1 cellular context compared by ENCODE assay signal in the genomic region with DNA sequence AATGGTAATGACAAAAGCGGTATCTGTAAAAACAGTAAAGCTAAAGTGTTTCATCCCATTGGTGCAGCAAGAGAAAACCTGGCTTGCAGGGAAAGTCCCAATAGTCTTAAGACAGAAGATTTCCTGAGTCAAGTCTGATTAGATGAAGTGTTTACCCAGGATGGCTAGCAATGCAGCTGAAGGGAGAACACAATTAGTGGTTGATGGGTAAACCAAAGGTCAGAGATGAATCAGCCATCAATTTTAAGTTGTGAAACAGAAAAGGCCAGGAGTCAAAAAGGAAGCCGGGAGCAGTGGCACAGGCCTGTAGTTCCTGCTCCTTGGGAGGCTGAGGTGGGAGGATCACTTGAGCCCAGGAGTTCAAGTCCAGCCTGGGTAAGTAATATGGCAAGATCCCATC.
TF ChIP-seq lines count a peak whose summit lies in the region.

No MANE protein-coding gene starts in this region.

TF ChIP-seq in IMR-90, 13 proteins besides CTCF, POLR2A, EP300 and RAD21 (continued from another document):
- TF ChIP-seq, protein P1, sequence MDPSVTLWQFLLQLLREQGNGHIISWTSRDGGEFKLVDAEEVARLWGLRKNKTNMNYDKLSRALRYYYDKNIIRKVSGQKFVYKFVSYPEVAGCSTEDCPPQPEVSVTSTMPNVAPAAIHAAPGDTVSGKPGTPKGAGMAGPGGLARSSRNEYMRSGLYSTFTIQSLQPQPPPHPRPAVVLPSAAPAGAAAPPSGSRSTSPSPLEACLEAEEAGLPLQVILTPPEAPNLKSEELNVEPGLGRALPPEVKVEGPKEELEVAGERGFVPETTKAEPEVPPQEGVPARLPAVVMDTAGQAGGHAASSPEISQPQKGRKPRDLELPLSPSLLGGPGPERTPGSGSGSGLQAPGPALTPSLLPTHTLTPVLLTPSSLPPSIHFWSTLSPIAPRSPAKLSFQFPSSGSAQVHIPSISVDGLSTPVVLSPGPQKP (IDR thresholded peaks at IDR 0.05; ENCODE audit: borderline replicate concordance, low read depth, low read length): no peak
